ENCODE assay signal across 3 cellular contexts in genomic region chr4:162732871-162733270, GRCh38.
TF ChIP-seq lines count a peak whose summit lies in the region.

No MANE protein-coding gene starts in this region.

TF ChIP-seq in GM23338, 12 proteins besides CTCF, POLR2A, EP300 and RAD21 (continued from another document):
- no peak for TF ChIP-seq ETS1 (IDR thresholded peaks at IDR 0.05)
- TF ChIP-seq STAT1 (IDR thresholded peaks at IDR 0.05; ENCODE audit: unreplicated experiment) = no peak
- no peak for TF ChIP-seq JUNB (IDR thresholded peaks at IDR 0.05; ENCODE audit: unreplicated experiment)

TF ChIP-seq in SK-N-SH, 30 proteins besides CTCF, POLR2A, EP300 and RAD21 (continued from another document):
- no peak for TF ChIP-seq USF1 (IDR thresholded peaks at IDR 0.05; ENCODE audit: borderline replicate concordance, low read depth)
- TF ChIP-seq TCF12 (IDR thresholded peaks at IDR 0.05) = peak; percentile 26; the same call in 1 of the 2 replicates
- TF ChIP-seq NFIC (IDR thresholded peaks at IDR 0.05; ENCODE audit: borderline replicate concordance) = no peak
- no peak for TF ChIP-seq MEF2A (IDR thresholded peaks at IDR 0.05; ENCODE audit: borderline replicate concordance, low read depth)
- TF ChIP-seq REST (IDR thresholded peaks at IDR 0.05; ENCODE audit: low read depth, low read length) = no peak
- TF ChIP-seq MXI1 (IDR thresholded peaks at IDR 0.05; ENCODE audit: low read depth, low read length) = no peak

TF ChIP-seq in H1, 55 proteins besides CTCF, POLR2A, EP300 and RAD21 (continued from another document):
- TF ChIP-seq ATF3 (IDR thresholded peaks at IDR 0.05; ENCODE audit: insufficient read depth, low read depth, low read length) = no peak
- no peak for TF ChIP-seq YY1 (IDR thresholded peaks at IDR 0.05; ENCODE audit: low read depth, low read length)
- TF ChIP-seq USF2 (IDR thresholded peaks at IDR 0.05; ENCODE audit: low read length) = no peak
- TF ChIP-seq ATF2 (IDR thresholded peaks at IDR 0.05; ENCODE audit: low read length) = no peak
